ENCODE assay signal across 14 cellular contexts in the genomic region with DNA sequence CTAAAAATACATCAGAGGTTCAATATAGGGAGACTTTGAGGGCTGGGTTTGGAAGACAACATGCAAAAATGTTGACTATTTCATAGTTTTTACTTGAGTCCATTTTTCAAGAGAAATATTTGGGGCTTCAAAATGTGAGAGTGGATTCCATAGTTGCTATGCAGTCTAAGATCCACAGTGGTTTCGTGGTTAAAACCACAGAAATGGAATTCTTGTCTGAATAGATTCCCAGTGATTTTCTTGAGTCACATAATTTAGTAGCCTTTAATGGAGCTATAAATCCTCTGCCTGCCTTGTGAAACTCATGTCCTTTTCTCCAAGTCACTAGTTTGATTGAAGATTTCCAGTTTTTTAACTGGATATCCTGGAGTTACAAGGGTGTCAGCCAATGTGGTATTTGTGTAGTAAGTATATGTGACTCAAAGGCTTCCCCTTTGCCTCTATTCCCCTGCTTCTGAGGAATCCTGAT.
DNase-seq lines count a peak whose midpoint lies in the region; ATAC-seq and TF ChIP-seq lines count a peak whose summit lies in the region.
"Had no signal": no experiment of that assay in that cellular context is flagged by ENCODE, and none has a peak within 500 bp of the region (broad histone marks: within the 10 kb centered on the region; RNA-seq: fewer than 3 reads in every experiment).

No MANE protein-coding gene starts in this region.

- POLR2A ChIA-PET in AG04449 (lab: Yijun Ruan, JAX), result interaction anchor here (0.7 to 2.0 kb wide), 3 partner anchors 95 to 563 kb away, joined by 3 to 11 read pairs (median 3); partner anchors contain the start of gene RBMS3

- intact Hi-C loops in adrenal gland (cut with DNase I), result no loop called here

- no peaks in the 10 kb centered on the region for H3K9me3 ChIP-seq in adrenal gland (replicated peaks in 1 of 3)
- H3K9me3 ChIP-seq: left ventricle myocardium inferior, ovary, stomach had no signal

- no peak for TF ChIP-seq CTCF in AG04449 (IDR thresholded peaks at IDR 0.05; ENCODE audit: insufficient read depth, low read length, missing control alignments)
- TF ChIP-seq CTCF in adrenal gland (IDR thresholded peaks at IDR 0.05), result no peak

- no peak overlapping the region for H3K4me3 ChIP-seq in AG04449 (ENCODE audit: low read depth, low read length)
- no peak overlapping the region for H3K4me3 ChIP-seq in adrenal gland
- H3K4me3 ChIP-seq: left ventricle myocardium inferior, ovary, stomach had no signal

- peak overlapping the region in 3 of 5 donors; percentile 22 to 51 (median 51) for H3K27ac ChIP-seq in adrenal gland
- H3K27ac ChIP-seq: C4-2B, left ventricle myocardium inferior, ovary, stomach had no signal

- DNase-seq in AG04449 (ENCODE audit: low read depth, low spot score), result peak; percentile 97
- peak; percentile 96 for DNase-seq in HS-27A (ENCODE audit: low read depth)
- no peak for DNase-seq in adrenal gland
- DNase-seq in foreskin melanocyte, result peak; percentile 93
- DNase-seq in SIG-M5 (lab: John Stamatoyannopoulos, UW), result no peak
- no peak for DNase-seq in stimulated activated naive CD4-positive, alpha-beta T cell treated with Interleukin-2 at 50 U/mL for 16 hours (lab: John Stamatoyannopoulos, UW)
- DNase-seq: left ventricle myocardium inferior; ovary; stimulated activated CD4-positive, alpha-beta T cell treated with anti-CD3 and anti-CD28 coated beads, Interleukin-2, amount 100 ng/mL, for 24 hours; stomach; T-helper 1 cell had no signal

- 75 to 94% (median 85%) methylated on average over 1 of the region's 1 CpG for WGBS in adrenal gland, 4 donors

- H3K27me3 ChIP-seq in adrenal gland, result no peaks in the 10 kb centered on the region
- H3K27me3 ChIP-seq: ovary, stomach had no signal

- ATAC-seq in GM21529 (IDR thresholded peaks at IDR 0.05; ENCODE audit: unreplicated experiment), result no peak
- no peak for ATAC-seq in GM21526 (IDR thresholded peaks at IDR 0.05; ENCODE audit: low FRiP score, unreplicated experiment)

- no peaks in the 10 kb centered on the region for H3K36me3 ChIP-seq in adrenal gland (replicated peaks in 1 of 2)
- H3K36me3 ChIP-seq: left ventricle myocardium inferior, ovary, stomach had no signal

- TF ChIP-seq POLR2A in adrenal gland (IDR thresholded peaks at IDR 0.05), result no peak

- no peaks in the 10 kb centered on the region for H3K4me1 ChIP-seq in adrenal gland (replicated peaks in 1 of 2)
- H3K4me1 ChIP-seq: stomach had no signal

- CTCF ChIA-PET in AG04449 (lab: Yijun Ruan, JAX), result no interaction called here

Comparison
In these comparisons a context has a peak if more than half of its experiments do, and no peak if none do; other contexts are left out.
1. DNase-seq: peak in AG04449 (single experiment), HS-27A (single experiment) and foreskin melanocyte (single experiment); none in adrenal gland (0 of 7), SIG-M5 (single experiment) and stimulated activated naive CD4-positive, alpha-beta T cell treated with Interleukin-2 at 50 U/mL for 16 hours (single experiment).